2 cellular contexts compared by ENCODE assay signal in the genomic region with DNA sequence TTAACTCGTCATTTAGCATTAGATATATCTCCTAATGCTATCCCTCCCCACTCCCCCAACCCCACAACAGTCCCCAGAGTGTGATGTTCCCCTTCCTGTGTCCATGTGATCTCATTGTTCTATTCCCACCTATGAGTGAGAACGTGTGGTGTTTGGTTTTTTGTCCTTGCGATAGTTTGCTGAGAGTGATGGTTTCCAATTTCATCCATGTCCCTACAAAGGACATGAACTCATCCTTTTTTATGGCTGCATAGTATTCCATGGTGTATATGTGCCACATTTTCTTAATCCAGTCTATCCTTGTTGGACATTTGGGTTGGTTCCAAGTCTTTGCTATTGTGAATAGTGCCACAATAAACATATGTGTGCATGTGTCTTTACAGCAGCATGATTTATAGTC.
A peak's percentile ranks its signal among the peaks of the same experiment; 100 is the strongest.
TF ChIP-seq lines count a peak whose summit lies in the region.

No MANE protein-coding gene starts in this region.

TF ChIP-seq in HEK293, 187 proteins besides CTCF, POLR2A, EP300 and RAD21:
- 0 out of 2 replicates have a peak, but pooled peaks have one; percentile 61 for TF ChIP-seq ZNF280D (tag by site-specific recombination; IDR thresholded peaks at IDR 0.05)
- TF ChIP-seq, protein P1, sequence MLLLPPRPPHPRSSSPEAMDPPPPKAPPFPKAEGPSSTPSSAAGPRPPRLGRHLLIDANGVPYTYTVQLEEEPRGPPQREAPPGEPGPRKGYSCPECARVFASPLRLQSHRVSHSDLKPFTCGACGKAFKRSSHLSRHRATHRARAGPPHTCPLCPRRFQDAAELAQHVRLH (tag by site-specific recombination; IDR thresholded peaks at IDR 0.05) = peak; percentile 49; the same call in 1 of the 2 replicates
- TF ChIP-seq ZNF146 (tag by site-specific recombination; IDR thresholded peaks at IDR 0.05) = peak; percentile 81

TF ChIP-seq in K562, 482 proteins besides CTCF, POLR2A, EP300 and RAD21:
- TF ChIP-seq HDAC2 (IDR thresholded peaks at IDR 0.05) (0 out of 2 replicates have a peak, but pooled peaks have one; percentile 32), KDM1A (IDR thresholded peaks at IDR 0.05) (peak; percentile 58 to 76; a peak in 3 of 4 replicates), PHF20 (IDR thresholded peaks at IDR 0.05; ENCODE audit: partially characterized antibody) (peak; percentile 48), ZNF146 (CRISPR knock-in tag; IDR thresholded peaks at IDR 0.05; ENCODE audit: unreplicated experiment) (peak; percentile 26), HDAC1 (IDR thresholded peaks at IDR 0.05) (peak in 1 of 2 experiments; percentile 23; a peak in 2 of 4 replicates), BCOR (IDR thresholded peaks at IDR 0.05) (peak; percentile 95), SMARCA5 (IDR thresholded peaks at IDR 0.05) (peak; percentile 87)
